In genomic region chr10:132770061-132771021, GRCh38 we compare ENCODE assay signal across 33 cellular contexts. TPM values are rescaled to one million over a fixed set of nuclear protein-coding genes. Genes with fewer than 3 reads are reported as not detected.
"Had no signal": no experiment of that assay in that cellular context is flagged by ENCODE, and none has a peak within 500 bp of the region (broad histone marks: within the 10 kb centered on the region; RNA-seq: fewer than 3 reads in every experiment).

No MANE protein-coding gene starts in this region.

- H3K9me3 ChIP-seq: stomach, suprapubic skin, testis, thoracic aorta, thyroid gland, tibial artery, tibial nerve, transverse colon, upper lobe of left lung, upper lobe of right lung, uterus, vagina had no signal

- H3K9me3 Mint-ChIP-seq: stimulated activated effector memory CD8-positive, alpha-beta T cell treated with anti-CD3 and anti-CD28 coated beads, Interleukin-12 subunit alpha, Interleukin-12 subunit beta, amount 100 ng/mL, for 72 hours; stimulated activated memory B cell treated with anti-CD40 and anti-IgM and Interleukin-4, amounts not matched to agents 10 μg/mL and 1 μg/mL and 100 μg/mL, for 72 hours; stimulated activated naive B cell treated with anti-CD40 and anti-IgM and Interleukin-4, amounts not matched to agents 10 μg/mL and 1 μg/mL and 100 μg/mL, for 72 hours; stimulated activated naive CD8-positive, alpha-beta T cell treated with anti-CD3 and anti-CD28 coated beads, Interleukin-15, amount 100 ng/mL, for 72 hours; stimulated activated naive CD8-positive, alpha-beta T cell treated with anti-CD3 and anti-CD28 coated beads, Interleukin-15, Interleukin-2, amounts not matched to agents 100 ng/mL and 50 ng/mL, for 24 hours; type B pancreatic cell had no signal

- H3K4me3 ChIP-seq: stomach, suprapubic skin, testis, thoracic aorta, thyroid gland, tibial artery, tibial nerve, transverse colon, upper lobe of left lung, upper lobe of right lung, uterus, vagina had no signal

- H3K27me3 ChIP-seq: stomach, suprapubic skin, testis, thyroid gland, tibial artery, tibial nerve, transverse colon, upper lobe of left lung, upper lobe of right lung, uterus, vagina had no signal

- DNase-seq: stimulated activated CD4-positive, alpha-beta T cell treated with anti-CD3 and anti-CD28 coated beads, Interleukin-2, amount 100 ng/mL, for 48 hours; stimulated activated CD4-positive, alpha-beta T cell treated with anti-CD3 and anti-CD28 coated beads, Interleukin-4, amount 100 ng/mL, for 1 hour; stimulated activated CD4-positive, alpha-beta T cell treated with anti-CD3 and anti-CD28 coated beads, Interleukin-4, amount 100 ng/mL, for 24 hours; stimulated activated CD4-positive, alpha-beta T cell treated with anti-CD3 and anti-CD28 coated beads, Interleukin-4, amount 100 ng/mL, for 4 hours; stimulated activated CD8-positive, alpha-beta memory T cell treated with anti-CD3 and anti-CD28 coated beads, Interleukin-4, amount 100 ng/mL, for 48 hours; stimulated activated naive B cell treated with anti-CD40 and anti-IgM and Interleukin-4, amounts not matched to agents 10 μg/mL and 1 μg/mL and 100 μg/mL, for 72 hours; stimulated activated naive CD4-positive, alpha-beta T cell; stimulated activated naive CD4-positive, alpha-beta T cell treated with Interleukin-2 at 50 U/mL for 16 hours; stimulated activated naive CD8-positive, alpha-beta T cell treated with anti-CD3 and anti-CD28 coated beads, Interleukin-15, amount 100 ng/mL, for 72 hours; stimulated activated naive CD8-positive, alpha-beta T cell treated with anti-CD3 and anti-CD28 coated beads, Interleukin-15, Interleukin-2, amounts not matched to agents 100 U/mL and 50 U/mL, for 24 hours; stomach; substantia nigra; testis; thyroid gland; tibial artery; transverse colon; trophoblast cell; upper lobe of right lung; uterus had no signal

- FAIRE-seq: urothelium cell line had no signal

- H3K4me1 ChIP-seq: suprapubic skin, testis, thyroid gland, tibial artery, tibial nerve, upper lobe of left lung, upper lobe of right lung, uterus, vagina had no signal

- H3K36me3 ChIP-seq: thyroid gland, transverse colon, uterus had no signal

- ATAC-seq: stimulated activated effector memory CD8-positive, alpha-beta T cell treated with anti-CD3 and anti-CD28 coated beads, Interleukin-12 subunit alpha, Interleukin-12 subunit beta, amount 100 ng/mL, for 72 hours; stimulated activated memory B cell treated with anti-CD40 and anti-IgM and Interleukin-4, amounts not matched to agents 10 μg/mL and 1 μg/mL and 100 μg/mL, for 72 hours; stimulated activated naive B cell treated with anti-CD40 and anti-IgM and Interleukin-4, amounts not matched to agents 10 μg/mL and 1 μg/mL and 100 μg/mL, for 72 hours; stimulated activated naive CD8-positive, alpha-beta T cell treated with anti-CD3 and anti-CD28 coated beads, Interleukin-15, amount 100 ng/mL, for 72 hours; stimulated activated naive CD8-positive, alpha-beta T cell treated with anti-CD3 and anti-CD28 coated beads, Interleukin-15, Interleukin-2, amounts not matched to agents 100 U/mL and 50 U/mL, for 24 hours; upper lobe of right lung had no signal

- H3K27ac Mint-ChIP-seq: stimulated activated effector memory CD8-positive, alpha-beta T cell treated with anti-CD3 and anti-CD28 coated beads, Interleukin-12 subunit alpha, Interleukin-12 subunit beta, amount 100 ng/mL, for 72 hours; stimulated activated memory B cell treated with anti-CD40 and anti-IgM and Interleukin-4, amounts not matched to agents 10 μg/mL and 1 μg/mL and 100 μg/mL, for 72 hours; stimulated activated naive B cell treated with anti-CD40 and anti-IgM and Interleukin-4, amounts not matched to agents 10 μg/mL and 1 μg/mL and 100 μg/mL, for 72 hours; stimulated activated naive CD8-positive, alpha-beta T cell treated with anti-CD3 and anti-CD28 coated beads, Interleukin-15, Interleukin-2, amounts not matched to agents 100 ng/mL and 50 ng/mL, for 24 hours; type B pancreatic cell had no signal

- H3K4me3 Mint-ChIP-seq: stimulated activated effector memory CD8-positive, alpha-beta T cell treated with anti-CD3 and anti-CD28 coated beads, Interleukin-12 subunit alpha, Interleukin-12 subunit beta, amount 100 ng/mL, for 72 hours; stimulated activated memory B cell treated with anti-CD40 and anti-IgM and Interleukin-4, amounts not matched to agents 10 μg/mL and 1 μg/mL and 100 μg/mL, for 72 hours; stimulated activated naive B cell treated with anti-CD40 and anti-IgM and Interleukin-4, amounts not matched to agents 10 μg/mL and 1 μg/mL and 100 μg/mL, for 72 hours; stimulated activated naive CD8-positive, alpha-beta T cell treated with anti-CD3 and anti-CD28 coated beads, Interleukin-15, amount 100 ng/mL, for 72 hours; stimulated activated naive CD8-positive, alpha-beta T cell treated with anti-CD3 and anti-CD28 coated beads, Interleukin-15, Interleukin-2, amounts not matched to agents 100 ng/mL and 50 ng/mL, for 24 hours; type B pancreatic cell had no signal

- H3K27ac ChIP-seq: stomach, suprapubic skin, testis, thoracic aorta, thyroid gland, tibial artery, tibial nerve, transverse colon, upper lobe of left lung, upper lobe of right lung, uterus, vagina had no signal

- H3K27me3 Mint-ChIP-seq: stimulated activated memory B cell treated with anti-CD40 and anti-IgM and Interleukin-4, amounts not matched to agents 10 μg/mL and 1 μg/mL and 100 μg/mL, for 72 hours; stimulated activated naive B cell treated with anti-CD40 and anti-IgM and Interleukin-4, amounts not matched to agents 10 μg/mL and 1 μg/mL and 100 μg/mL, for 72 hours; stimulated activated naive CD8-positive, alpha-beta T cell treated with anti-CD3 and anti-CD28 coated beads, Interleukin-15, amount 100 ng/mL, for 72 hours; stimulated activated naive CD8-positive, alpha-beta T cell treated with anti-CD3 and anti-CD28 coated beads, Interleukin-15, Interleukin-2, amounts not matched to agents 100 ng/mL and 50 ng/mL, for 24 hours; type B pancreatic cell had no signal

- H3K4me1 Mint-ChIP-seq: stimulated activated effector memory CD8-positive, alpha-beta T cell treated with anti-CD3 and anti-CD28 coated beads, Interleukin-12 subunit alpha, Interleukin-12 subunit beta, amount 100 ng/mL, for 72 hours; stimulated activated memory B cell treated with anti-CD40 and anti-IgM and Interleukin-4, amounts not matched to agents 10 μg/mL and 1 μg/mL and 100 μg/mL, for 72 hours; stimulated activated naive B cell treated with anti-CD40 and anti-IgM and Interleukin-4, amounts not matched to agents 10 μg/mL and 1 μg/mL and 100 μg/mL, for 72 hours; stimulated activated naive CD8-positive, alpha-beta T cell treated with anti-CD3 and anti-CD28 coated beads, Interleukin-15, amount 100 ng/mL, for 72 hours had no signal

- H3K36me3 Mint-ChIP-seq: stimulated activated effector memory CD8-positive, alpha-beta T cell treated with anti-CD3 and anti-CD28 coated beads, Interleukin-12 subunit alpha, Interleukin-12 subunit beta, amount 100 ng/mL, for 72 hours had no signal

RNA-seq across cellular contexts. Expression of gene NKX6-2, which starts 15.6 kb away (rescaled TPM):
- total RNA-seq: subcutaneous adipose tissue, suprapubic skin, temporal lobe, thyroid gland, transverse colon, upper lobe of left lung, upper lobe of right lung, ureter, urinary bladder had no signal
